ENCODE assay signal across 1 cellular context in the genomic region with DNA sequence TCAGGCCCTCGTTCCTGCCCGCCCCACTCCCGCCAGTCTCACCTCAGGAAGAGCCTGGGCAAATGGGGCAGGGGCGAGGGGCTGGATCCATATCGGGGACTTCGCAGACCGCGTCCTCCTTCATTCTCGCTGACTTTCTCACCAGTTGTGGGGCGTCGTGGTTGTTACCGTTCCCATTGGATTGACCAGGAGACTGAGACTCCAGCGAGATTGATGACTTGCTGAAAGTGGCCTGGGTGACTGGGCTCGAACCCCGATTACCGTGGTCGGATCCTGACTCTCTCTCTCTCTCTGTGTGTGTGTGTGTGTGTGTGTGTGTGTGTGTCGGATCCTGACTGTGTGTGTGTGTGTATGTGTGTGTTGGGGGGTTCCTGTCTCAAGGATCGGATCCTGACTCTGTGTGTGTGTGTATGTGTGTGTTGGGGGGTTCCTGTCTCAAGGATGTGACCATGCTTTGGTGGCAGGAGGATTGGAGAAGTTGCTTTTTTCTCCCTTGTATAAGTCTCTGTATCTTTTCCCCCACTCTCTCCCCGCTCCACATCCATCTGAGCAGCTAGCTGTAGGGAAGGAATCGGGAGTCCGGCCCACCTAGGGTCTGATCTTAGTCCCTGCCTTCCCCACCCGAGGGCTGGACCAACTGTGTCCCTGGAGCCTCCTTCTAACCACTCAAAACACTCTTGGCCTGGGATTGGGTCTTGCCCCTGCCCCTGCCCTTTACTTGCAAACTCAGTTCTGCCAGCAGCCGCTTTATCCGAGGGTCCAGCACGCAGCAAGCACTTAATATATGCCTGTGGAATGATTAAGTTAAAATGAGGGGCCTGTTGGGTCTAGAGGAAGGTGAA.
TF ChIP-seq lines count a peak whose summit lies in the region.

No MANE protein-coding gene starts in this region.

TF ChIP-seq in HCT116, 20 proteins besides CTCF, POLR2A, EP300 and RAD21 (continued from another document):
- no peak for TF ChIP-seq ELF1 (IDR thresholded peaks at IDR 0.05; ENCODE audit: borderline replicate concordance, low read depth)
- no peak for TF ChIP-seq CEBPB (IDR thresholded peaks at IDR 0.05; ENCODE audit: low read depth)
- TF ChIP-seq, protein P1, sequence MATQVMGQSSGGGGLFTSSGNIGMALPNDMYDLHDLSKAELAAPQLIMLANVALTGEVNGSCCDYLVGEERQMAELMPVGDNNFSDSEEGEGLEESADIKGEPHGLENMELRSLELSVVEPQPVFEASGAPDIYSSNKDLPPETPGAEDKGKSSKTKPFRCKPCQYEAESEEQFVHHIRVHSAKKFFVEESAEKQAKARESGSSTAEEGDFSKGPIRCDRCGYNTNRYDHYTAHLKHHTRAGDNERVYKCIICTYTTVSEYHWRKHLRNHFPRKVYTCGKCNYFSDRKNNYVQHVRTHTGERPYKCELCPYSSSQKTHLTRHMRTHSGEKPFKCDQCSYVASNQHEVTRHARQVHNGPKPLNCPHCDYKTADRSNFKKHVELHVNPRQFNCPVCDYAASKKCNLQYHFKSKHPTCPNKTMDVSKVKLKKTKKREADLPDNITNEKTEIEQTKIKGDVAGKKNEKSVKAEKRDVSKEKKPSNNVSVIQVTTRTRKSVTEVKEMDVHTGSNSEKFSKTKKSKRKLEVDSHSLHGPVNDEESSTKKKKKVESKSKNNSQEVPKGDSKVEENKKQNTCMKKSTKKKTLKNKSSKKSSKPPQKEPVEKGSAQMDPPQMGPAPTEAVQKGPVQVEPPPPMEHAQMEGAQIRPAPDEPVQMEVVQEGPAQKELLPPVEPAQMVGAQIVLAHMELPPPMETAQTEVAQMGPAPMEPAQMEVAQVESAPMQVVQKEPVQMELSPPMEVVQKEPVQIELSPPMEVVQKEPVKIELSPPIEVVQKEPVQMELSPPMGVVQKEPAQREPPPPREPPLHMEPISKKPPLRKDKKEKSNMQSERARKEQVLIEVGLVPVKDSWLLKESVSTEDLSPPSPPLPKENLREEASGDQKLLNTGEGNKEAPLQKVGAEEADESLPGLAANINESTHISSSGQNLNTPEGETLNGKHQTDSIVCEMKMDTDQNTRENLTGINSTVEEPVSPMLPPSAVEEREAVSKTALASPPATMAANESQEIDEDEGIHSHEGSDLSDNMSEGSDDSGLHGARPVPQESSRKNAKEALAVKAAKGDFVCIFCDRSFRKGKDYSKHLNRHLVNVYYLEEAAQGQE (IDR thresholded peaks at IDR 0.05; ENCODE audit: low read depth), result no peak
- no peak for TF ChIP-seq YY1 (IDR thresholded peaks at IDR 0.05; ENCODE audit: extremely low read depth, insufficient replicate concordance, low read depth, low read length)
- TF ChIP-seq EZH2phosphoT487 (IDR thresholded peaks at IDR 0.05; ENCODE audit: borderline replicate concordance), result no peak
